Comparison of ENCODE assay signal across 18 cellular contexts in the genomic region with DNA sequence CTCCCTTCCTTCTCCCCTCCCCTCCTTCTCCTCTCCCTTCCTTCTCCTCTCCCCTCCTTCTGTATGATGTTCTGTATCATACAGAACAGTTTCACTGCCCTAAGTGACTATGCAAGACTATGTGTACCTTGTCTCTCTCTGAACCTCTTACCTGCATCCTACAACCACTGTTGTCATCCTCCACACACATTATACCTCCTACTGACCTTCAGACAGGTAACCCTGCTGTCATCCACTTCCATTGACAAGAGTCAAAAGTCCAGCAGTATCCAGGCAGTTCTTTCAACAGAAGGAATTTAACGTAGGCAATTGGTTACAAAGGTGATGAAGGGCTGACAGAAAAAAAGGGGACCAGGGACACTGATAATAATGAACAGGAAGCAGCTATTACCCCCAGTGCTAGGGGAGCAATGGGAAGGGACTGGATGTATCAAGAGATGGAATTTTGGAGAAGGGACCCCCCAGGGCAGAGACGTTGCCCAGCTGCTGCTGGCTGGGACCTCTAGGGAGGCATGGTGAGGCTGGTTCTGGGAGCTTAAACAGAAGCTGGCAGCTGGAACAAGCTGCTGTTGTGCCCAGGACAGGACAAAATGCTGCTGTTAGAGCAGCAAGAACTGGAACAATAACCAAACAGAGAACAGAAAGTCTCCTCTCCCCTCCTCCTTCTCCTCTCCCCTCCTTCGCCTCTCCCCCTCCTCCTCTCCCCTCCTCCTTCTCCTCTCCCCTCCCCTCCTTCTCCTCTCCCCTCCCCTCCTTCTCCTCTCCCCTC.
"Had no signal": no experiment of that assay in that cellular context is flagged by ENCODE, and none has a peak within 500 bp of the region (broad histone marks: within the 10 kb centered on the region; RNA-seq: fewer than 3 reads in every experiment).

No MANE protein-coding gene starts in this region.

- H3K36me3 ChIP-seq: brain microvascular endothelial cell, heart right ventricle, stomach, thyroid gland, uterus had no signal

- ATAC-seq: effector memory CD8-positive, alpha-beta T cell; heart right ventricle; left lobe of liver; natural killer cell treated with Interleukin-12 subunit alpha and Interleukin-12 subunit beta and Interleukin-15 and Interleukin-18, amount 100 ng/mL, for 72 hours; T-helper 17 cell had no signal

- H3K27ac ChIP-seq: brain microvascular endothelial cell, heart right ventricle, stomach, thyroid gland, uterus had no signal

- H3K4me1 ChIP-seq: heart right ventricle, stomach, uterus had no signal

- H3K27me3 ChIP-seq: thyroid gland, uterus had no signal

- DNase-seq: activated CD4-positive, alpha-beta T cell treated with anti-CD3 and anti-CD28 coated beads, Interleukin-2, amount 50 U/mL, for 48 hours; activated CD4-positive, CD25-positive, alpha-beta regulatory T cell treated with anti-CD3 and anti-CD28 coated beads, Interleukin-2, amount 50 U/mL, for 72 hours; activated gamma-delta T cell; activated T-cell treated with anti-CD3 and anti-CD28 coated beads, Interleukin-2, amount 50 U/mL, for 48 hours; brain microvascular endothelial cell; effector memory CD8-positive, alpha-beta T cell; erythroblast; heart right ventricle; islet precursor cell; mammary epithelial cell; stimulated activated CD4-positive, alpha-beta T cell treated with anti-CD3 and anti-CD28 coated beads, Interleukin-15, amount 100 ng/mL, for 24 hours; stimulated activated CD4-positive, alpha-beta T cell treated with anti-CD3 and anti-CD28 coated beads, Interleukin-4, amount 100 ng/mL, for 24 hours; stomach; T-helper 17 cell; thyroid gland; uterus had no signal

- H3K4me3 ChIP-seq: heart right ventricle, stomach, thyroid gland, uterus had no signal

- H3K9me3 ChIP-seq: heart right ventricle, stomach, thyroid gland, uterus had no signal
